In the genomic region with DNA sequence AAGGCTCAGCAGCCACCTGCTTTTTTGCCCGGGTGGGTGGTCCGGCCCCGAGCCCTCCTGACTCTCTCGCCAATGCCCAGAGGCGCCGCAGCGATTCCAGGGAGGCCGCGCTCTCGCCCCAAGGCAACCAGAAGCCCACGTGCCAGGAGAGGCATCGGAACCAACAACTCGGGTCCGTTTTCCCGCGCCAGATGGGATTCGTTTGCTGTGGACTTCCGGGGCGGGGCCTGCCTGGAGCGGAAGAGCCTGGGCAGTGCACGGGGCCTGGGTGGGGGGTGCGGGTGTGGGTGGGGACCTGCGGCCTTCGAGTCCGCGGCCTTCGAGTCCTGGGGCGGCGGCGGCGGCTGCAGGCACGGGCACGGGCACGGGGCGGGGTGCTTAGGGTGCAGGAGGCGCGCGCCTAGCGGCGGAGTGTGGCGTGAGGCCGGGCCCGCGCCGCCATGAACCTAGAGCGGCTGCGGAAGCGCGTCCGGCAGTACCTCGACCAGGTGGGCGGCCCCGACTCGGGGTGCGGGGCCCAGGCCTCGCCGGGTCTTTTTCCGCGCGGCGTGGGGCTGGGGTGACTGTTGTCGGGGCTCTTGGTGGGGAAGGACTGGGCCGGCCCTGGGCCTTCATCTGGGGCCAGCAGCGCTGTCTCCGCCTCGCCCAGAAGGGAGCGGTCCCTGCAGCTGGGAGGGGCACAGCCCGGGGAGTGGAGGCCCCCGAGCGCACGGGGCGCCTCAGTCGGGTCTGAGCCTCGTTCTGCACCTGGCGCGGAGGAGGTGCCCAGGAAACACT, we compare ENCODE assay signal across 1 cellular context.
A peak's percentile ranks its signal among the peaks of the same experiment; 100 is the strongest.
TF ChIP-seq lines count a peak whose summit lies in the region.

Gene CDC16, plus strand, starts transcription at position 253 of the 777 bp plus-strand sequence. Its CDS starts 188 bp downstream, at position 441.

TF ChIP-seq in GM12878, 131 proteins besides CTCF, POLR2A, EP300 and RAD21 (continued from another document):
- TF ChIP-seq REST (IDR thresholded peaks at IDR 0.05; ENCODE audit: low read depth, low read length) (no peak), NR2C1 (IDR thresholded peaks at IDR 0.05) (0 out of 2 replicates have a peak, but pooled peaks have one; percentile 29), IRF3 (IDR thresholded peaks at IDR 0.05) (no peak), ZNF207 (IDR thresholded peaks at IDR 0.05; ENCODE audit: borderline replicate concordance) (no peak), PAX8 (IDR thresholded peaks at IDR 0.05) (no peak), SIN3A (IDR thresholded peaks at IDR 0.05; ENCODE audit: low read depth, low read length) (peak; percentile 29; the same call in 1 of the 2 replicates), SUZ12 (IDR thresholded peaks at IDR 0.05; ENCODE audit: unreplicated experiment) (no peak), CBX3 (IDR thresholded peaks at IDR 0.05; ENCODE audit: borderline replicate concordance, low read depth) (no peak), NFYA (IDR thresholded peaks at IDR 0.05; ENCODE audit: borderline replicate concordance, low read depth, low read length) (no peak), NFXL1 (IDR thresholded peaks at IDR 0.05; ENCODE audit: borderline replicate concordance) (no peak), ZZZ3 (IDR thresholded peaks at IDR 0.05; ENCODE audit: control insufficient read depth, insufficient read length, low read depth) (no peak), NR2C2 (IDR thresholded peaks at IDR 0.05; ENCODE audit: borderline replicate concordance, control insufficient read depth, insufficient read length, low read depth) (no peak), RAD51 (IDR thresholded peaks at IDR 0.05) (no peak; the same call in 1 of the 2 replicates), TCF12 (IDR thresholded peaks at IDR 0.05; ENCODE audit: low read depth, low read length) (0 out of 2 replicates have a peak, but pooled peaks have one; percentile 61), EED (IDR thresholded peaks at IDR 0.05; ENCODE audit: low read depth) (no peak), MLLT1 (IDR thresholded peaks at IDR 0.05) (no peak), BCL3 (IDR thresholded peaks at IDR 0.05; ENCODE audit: borderline replicate concordance, insufficient read depth, low read depth, low read length, poor library complexity, severe bottlenecking) (no peak), CEBPZ (IDR thresholded peaks at IDR 0.05; ENCODE audit: low read depth, low read length) (no peak), RB1 (IDR thresholded peaks at IDR 0.05; ENCODE audit: borderline replicate concordance) (peak; percentile 64; the same call in 1 of the 2 replicates), MEF2B (IDR thresholded peaks at IDR 0.05; ENCODE audit: partially characterized antibody, poor library complexity, severe bottlenecking) (peak; percentile 16), NFIC (IDR thresholded peaks at IDR 0.05; ENCODE audit: low read depth, low read length) (no peak), POU2F2 (IDR thresholded peaks at IDR 0.05; ENCODE audit: borderline replicate concordance, low read depth, low read length) (peak; percentile 52; the same call in 1 of the 3 replicates), GATAD2B (conservative IDR thresholded peaks at IDR 0.05; ENCODE audit: low read depth) (peak; percentile 92), HDGF (IDR thresholded peaks at IDR 0.05) (no peak), ATF7 (IDR thresholded peaks at IDR 0.05; ENCODE audit: low read depth) (no peak)
- TF ChIP-seq, protein P1, sequence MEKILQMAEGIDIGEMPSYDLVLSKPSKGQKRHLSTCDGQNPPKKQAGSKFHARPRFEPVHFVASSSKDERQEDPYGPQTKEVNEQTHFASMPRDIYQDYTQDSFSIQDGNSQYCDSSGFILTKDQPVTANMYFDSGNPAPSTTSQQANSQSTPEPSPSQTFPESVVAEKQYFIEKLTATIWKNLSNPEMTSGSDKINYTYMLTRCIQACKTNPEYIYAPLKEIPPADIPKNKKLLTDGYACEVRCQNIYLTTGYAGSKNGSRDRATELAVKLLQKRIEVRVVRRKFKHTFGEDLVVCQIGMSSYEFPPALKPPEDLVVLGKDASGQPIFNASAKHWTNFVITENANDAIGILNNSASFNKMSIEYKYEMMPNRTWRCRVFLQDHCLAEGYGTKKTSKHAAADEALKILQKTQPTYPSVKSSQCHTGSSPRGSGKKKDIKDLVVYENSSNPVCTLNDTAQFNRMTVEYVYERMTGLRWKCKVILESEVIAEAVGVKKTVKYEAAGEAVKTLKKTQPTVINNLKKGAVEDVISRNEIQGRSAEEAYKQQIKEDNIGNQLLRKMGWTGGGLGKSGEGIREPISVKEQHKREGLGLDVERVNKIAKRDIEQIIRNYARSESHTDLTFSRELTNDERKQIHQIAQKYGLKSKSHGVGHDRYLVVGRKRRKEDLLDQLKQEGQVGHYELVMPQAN (conservative IDR thresholded peaks at IDR 0.05) = peak; percentile 75
- TF ChIP-seq, protein P2, sequence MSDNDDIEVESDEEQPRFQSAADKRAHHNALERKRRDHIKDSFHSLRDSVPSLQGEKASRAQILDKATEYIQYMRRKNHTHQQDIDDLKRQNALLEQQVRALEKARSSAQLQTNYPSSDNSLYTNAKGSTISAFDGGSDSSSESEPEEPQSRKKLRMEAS (IDR thresholded peaks at IDR 0.05; ENCODE audit: low read depth, low read length) = peak; percentile 98
- TF ChIP-seq, protein P3, sequence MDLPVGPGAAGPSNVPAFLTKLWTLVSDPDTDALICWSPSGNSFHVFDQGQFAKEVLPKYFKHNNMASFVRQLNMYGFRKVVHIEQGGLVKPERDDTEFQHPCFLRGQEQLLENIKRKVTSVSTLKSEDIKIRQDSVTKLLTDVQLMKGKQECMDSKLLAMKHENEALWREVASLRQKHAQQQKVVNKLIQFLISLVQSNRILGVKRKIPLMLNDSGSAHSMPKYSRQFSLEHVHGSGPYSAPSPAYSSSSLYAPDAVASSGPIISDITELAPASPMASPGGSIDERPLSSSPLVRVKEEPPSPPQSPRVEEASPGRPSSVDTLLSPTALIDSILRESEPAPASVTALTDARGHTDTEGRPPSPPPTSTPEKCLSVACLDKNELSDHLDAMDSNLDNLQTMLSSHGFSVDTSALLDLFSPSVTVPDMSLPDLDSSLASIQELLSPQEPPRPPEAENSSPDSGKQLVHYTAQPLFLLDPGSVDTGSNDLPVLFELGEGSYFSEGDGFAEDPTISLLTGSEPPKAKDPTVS (IDR thresholded peaks at IDR 0.05; ENCODE audit: low read depth, low read length) = no peak
